ENCODE assay signal across 10 cellular contexts in the genomic region with DNA sequence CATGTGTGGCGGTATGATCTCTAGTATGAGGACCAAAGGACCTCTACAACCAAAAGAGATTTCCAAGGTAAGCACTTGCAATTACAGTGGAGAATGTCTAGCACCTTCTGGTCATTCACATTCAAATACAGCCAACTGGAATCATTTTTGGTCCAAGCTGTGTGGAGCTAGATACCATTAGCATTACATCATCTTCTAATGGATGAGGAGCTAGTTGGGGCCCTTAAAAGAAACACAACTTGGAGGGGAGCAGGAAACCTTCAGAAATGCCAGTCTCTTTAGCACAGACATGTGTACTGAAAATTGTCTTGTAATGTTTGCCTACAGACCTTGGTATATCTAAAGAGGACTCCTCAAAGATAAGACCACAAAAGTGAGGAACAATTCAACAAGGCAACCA.
DNase-seq lines count a peak whose midpoint lies in the region; ATAC-seq, FAIRE-seq and TF ChIP-seq lines count a peak whose summit lies in the region.
"Had no signal": no experiment of that assay in that cellular context is flagged by ENCODE, and none has a peak within 500 bp of the region (broad histone marks: within the 10 kb centered on the region; RNA-seq: fewer than 3 reads in every experiment).

No MANE protein-coding gene starts in this region.

- DNase-seq in A549 (ENCODE audit: low read depth in 1 of 2, low spot score in 1 of 2): no peak
- peak; percentile 55 for DNase-seq in cerebellar cortex (ENCODE audit: low spot score)
- no peak for DNase-seq in mesothelial cell of epicardium (ENCODE audit: low spot score in 2 of 2, unreplicated experiment in 2 of 2)
- no peak for DNase-seq in SW480 (ENCODE audit: low spot score)
- DNase-seq in caudate nucleus (lab: John Stamatoyannopoulos, UW): no peak
- DNase-seq in DMS114 treated with DMSO at 0.1 percent for 48 hours (lab: John Stamatoyannopoulos, UW; ENCODE audit: unreplicated experiment): no peak
- DNase-seq: testis had no signal

- TF ChIP-seq RAD21 in A549 (conservative IDR thresholded peaks at IDR 0.05 in 1 of 2, IDR thresholded peaks at IDR 0.05 in 1 of 2): no peak

- H3K4me3 Mint-ChIP-seq in mesothelial cell of epicardium: peak overlapping the region; percentile 16

- TF ChIP-seq POLR2A in A549 (IDR thresholded peaks at IDR 0.05; ENCODE audit: low read length): no peak

- CTCF ChIA-PET in A549 (lab: Yijun Ruan, JAX): no interaction called here

- H3K4me2 ChIP-seq in A549: peak overlapping the region; percentile 88

- H3K9ac ChIP-seq in HUES48 (ENCODE audit: low read depth, low read length): no peak overlapping the region

- H3K27ac ChIP-seq in A549: peak overlapping the region; percentile 61 to 82
- H3K27ac ChIP-seq in HUES48 (ENCODE audit: low read depth, low read length): peak overlapping the region; percentile 73
- H3K27ac ChIP-seq in caudate nucleus (ENCODE audit: low read depth, low read length): no peak overlapping the region
- H3K27ac ChIP-seq: testis had no signal

- no peaks in the 10 kb centered on the region for H3K27me3 ChIP-seq in HUES48 (ENCODE audit: control insufficient read depth, insufficient read depth, low read length)
- H3K27me3 ChIP-seq: testis had no signal

- no peaks in the 10 kb centered on the region for H3K36me3 Mint-ChIP-seq in mesothelial cell of epicardium

- H3K27ac Mint-ChIP-seq in mesothelial cell of epicardium: peak overlapping the region; percentile 76

- no peak for FAIRE-seq in A549 (lab: Jason Lieb, UNC)
- FAIRE-seq: GM19239 had no signal

- no peaks in the 10 kb centered on the region for H3K27me3 Mint-ChIP-seq in mesothelial cell of epicardium (ENCODE audit: low read depth)

- H3K4me1 ChIP-seq in A549: peaks cover 30% of the 10 kb centered on the region
- H3K4me1 ChIP-seq in HUES48 (ENCODE audit: control insufficient read depth, insufficient read depth, low read length): peaks cover 70% of the 10 kb centered on the region

- WGBS in A549 (ENCODE audit: missing lambda C conversion rate): 95% methylated on average over 1 of the region's 1 CpG

- peak in 1 of 2 experiments; percentile 44; a peak in 3 of 6 replicates for ATAC-seq in A549
- no peak for ATAC-seq in HG03139 (IDR thresholded peaks at IDR 0.05; ENCODE audit: unreplicated experiment)

- TF ChIP-seq CTCF in A549 (IDR thresholded peaks at IDR 0.05) (no peak), mesothelial cell of epicardium (IDR thresholded peaks at IDR 0.05; ENCODE audit: unreplicated experiment) (no peak)

- H3K4me3 ChIP-seq in A549: no peak overlapping the region
- H3K4me3 ChIP-seq in HUES48 (ENCODE audit: low read depth, low read length): no peak overlapping the region; the same call in 1 of the 2 replicates
- H3K4me3 ChIP-seq: testis had no signal

- TF ChIP-seq EP300 in A549 (IDR thresholded peaks at IDR 0.05): no peak

- H3K9me3 Mint-ChIP-seq in mesothelial cell of epicardium: no peaks in the 10 kb centered on the region

- H3K36me3 ChIP-seq in HUES48 (ENCODE audit: control insufficient read depth, insufficient read depth, low read length): no peaks in the 10 kb centered on the region

- H3K9me3 ChIP-seq in A549 (no peaks in the 10 kb centered on the region), HUES48 (ENCODE audit: control insufficient read depth, insufficient read depth, low read length) (no peaks in the 10 kb centered on the region)
- H3K9me3 ChIP-seq: testis had no signal

- POLR2A ChIA-PET in A549 (lab: Yijun Ruan, JAX): no interaction called here

- peaks cover 57% of the 10 kb centered on the region for H3K4me1 Mint-ChIP-seq in mesothelial cell of epicardium

TF ChIP-seq in A549, 52 proteins besides CTCF, POLR2A, EP300 and RAD21:
- no peak for TF ChIP-seq JUNB (IDR thresholded peaks at IDR 0.05)
- TF ChIP-seq JUN (IDR thresholded peaks at IDR 0.05): no peak
- no peak for TF ChIP-seq RARB (CRISPR knock-in tag; IDR thresholded peaks at IDR 0.05)
- no peak for TF ChIP-seq KDM1A (IDR thresholded peaks at IDR 0.05; ENCODE audit: low read depth)
- no peak for TF ChIP-seq EHMT2 (IDR thresholded peaks at IDR 0.05; ENCODE audit: low read depth)
- TF ChIP-seq FOXS1 (CRISPR knock-in tag; IDR thresholded peaks at IDR 0.05): no peak
- no peak for TF ChIP-seq PHF8 (IDR thresholded peaks at IDR 0.05; ENCODE audit: borderline replicate concordance, low read depth)
- no peak for TF ChIP-seq SREBF2 (IDR thresholded peaks at IDR 0.05)
- TF ChIP-seq, protein P1, sequence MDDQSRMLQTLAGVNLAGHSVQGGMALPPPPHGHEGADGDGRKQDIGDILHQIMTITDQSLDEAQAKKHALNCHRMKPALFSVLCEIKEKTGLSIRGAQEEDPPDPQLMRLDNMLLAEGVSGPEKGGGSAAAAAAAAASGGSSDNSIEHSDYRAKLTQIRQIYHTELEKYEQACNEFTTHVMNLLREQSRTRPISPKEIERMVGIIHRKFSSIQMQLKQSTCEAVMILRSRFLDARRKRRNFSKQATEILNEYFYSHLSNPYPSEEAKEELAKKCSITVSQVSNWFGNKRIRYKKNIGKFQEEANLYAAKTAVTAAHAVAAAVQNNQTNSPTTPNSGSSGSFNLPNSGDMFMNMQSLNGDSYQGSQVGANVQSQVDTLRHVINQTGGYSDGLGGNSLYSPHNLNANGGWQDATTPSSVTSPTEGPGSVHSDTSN (IDR thresholded peaks at IDR 0.05): no peak
- no peak for TF ChIP-seq RCOR1 (IDR thresholded peaks at IDR 0.05; ENCODE audit: low read depth, low read length)
- TF ChIP-seq ZNF302 (CRISPR knock-in tag; IDR thresholded peaks at IDR 0.05): no peak
- no peak for TF ChIP-seq NFE2L2 (conservative IDR thresholded peaks at IDR 0.05; ENCODE audit: low read length)
- no peak for TF ChIP-seq TP53 (CRISPR knock-in tag; IDR thresholded peaks at IDR 0.05)
- no peak for TF ChIP-seq MAFK (IDR thresholded peaks at IDR 0.05; ENCODE audit: partially characterized antibody)
- no peak for TF ChIP-seq FOSL2 (IDR thresholded peaks at IDR 0.05)
- no peak for TF ChIP-seq FOSL2 (CRISPR knock-in tag; IDR thresholded peaks at IDR 0.05)
- TF ChIP-seq, protein P2, sequence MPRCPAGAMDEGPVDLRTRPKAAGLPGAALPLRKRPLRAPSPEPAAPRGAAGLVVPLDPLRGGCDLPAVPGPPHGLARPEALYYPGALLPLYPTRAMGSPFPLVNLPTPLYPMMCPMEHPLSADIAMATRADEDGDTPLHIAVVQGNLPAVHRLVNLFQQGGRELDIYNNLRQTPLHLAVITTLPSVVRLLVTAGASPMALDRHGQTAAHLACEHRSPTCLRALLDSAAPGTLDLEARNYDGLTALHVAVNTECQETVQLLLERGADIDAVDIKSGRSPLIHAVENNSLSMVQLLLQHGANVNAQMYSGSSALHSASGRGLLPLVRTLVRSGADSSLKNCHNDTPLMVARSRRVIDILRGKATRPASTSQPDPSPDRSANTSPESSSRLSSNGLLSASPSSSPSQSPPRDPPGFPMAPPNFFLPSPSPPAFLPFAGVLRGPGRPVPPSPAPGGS (IDR thresholded peaks at IDR 0.05): no peak
- no peak for TF ChIP-seq CBX2 (IDR thresholded peaks at IDR 0.05; ENCODE audit: borderline replicate concordance, low read depth)
- no peak for TF ChIP-seq MYC (IDR thresholded peaks at IDR 0.05; ENCODE audit: borderline replicate concordance, low read length)
TF ChIP-seq in A549: peak in this region for 0.
